Comparison of ENCODE assay signal across 16 cellular contexts in the genomic region with DNA sequence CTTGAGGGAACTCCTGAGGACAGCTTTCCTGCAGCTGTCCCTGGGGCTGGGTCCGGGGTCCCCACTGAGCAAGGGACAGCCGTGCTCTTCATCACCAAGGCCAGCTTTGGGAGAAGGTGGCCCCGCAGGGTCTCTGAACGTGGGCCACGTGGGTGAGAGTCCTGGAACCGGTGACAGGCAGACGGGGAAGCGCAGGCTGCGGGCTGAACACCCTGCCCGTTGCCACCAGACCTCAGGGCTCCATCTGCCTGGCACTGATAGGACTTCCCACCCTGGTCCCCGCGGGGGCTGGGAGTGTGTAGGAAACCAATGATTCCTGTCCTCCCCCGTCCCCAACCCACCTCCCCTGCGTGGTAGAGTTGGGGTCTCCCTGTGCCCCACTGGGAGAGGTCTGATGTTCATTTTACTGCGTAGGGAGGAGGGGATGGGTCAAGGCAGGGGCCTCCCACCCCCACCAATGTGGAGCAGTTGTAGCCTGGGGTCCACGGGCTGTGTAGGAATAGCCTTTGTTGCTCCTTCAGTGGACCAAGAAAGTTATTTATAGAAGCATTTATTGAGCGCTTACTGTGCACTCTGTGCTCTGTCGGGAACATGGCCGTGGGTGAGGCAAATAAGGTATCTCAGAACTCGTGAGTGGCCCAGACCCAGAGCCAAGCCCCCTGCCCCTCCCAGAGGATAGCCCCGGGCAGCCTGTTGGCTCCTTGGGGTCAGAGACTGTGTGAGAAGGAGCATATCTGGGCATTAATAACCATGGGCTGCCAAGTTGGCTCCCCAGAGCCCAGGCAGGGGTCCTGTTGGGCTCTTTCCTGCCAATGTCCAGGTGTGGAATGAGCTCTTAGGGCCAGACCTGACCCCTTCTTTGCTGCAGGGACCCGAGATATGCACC. TPM values are rescaled to one million over a fixed set of nuclear protein-coding genes. Genes with fewer than 3 reads are reported as not detected.
DNase-seq lines count a peak whose midpoint lies in the region; ATAC-seq and TF ChIP-seq lines count a peak whose summit lies in the region.
"Had no signal": no experiment of that assay in that cellular context is flagged by ENCODE, and none has a peak within 500 bp of the region (broad histone marks: within the 10 kb centered on the region; RNA-seq: fewer than 3 reads in every experiment).

No MANE protein-coding gene starts in this region.

- no peak for ATAC-seq in activated naive CD8-positive, alpha-beta T cell treated with anti-CD3 and anti-CD28 coated beads, Interleukin-2, amount 50 U/mL, for 24 hours
- ATAC-seq in natural killer cell treated with Interleukin-12 subunit alpha and Interleukin-12 subunit beta and Interleukin-15 and Interleukin-18, amount 100 ng/mL, for 72 hours: no peak
- ATAC-seq: body of pancreas, WTC11 had no signal

- H3K27ac Mint-ChIP-seq in activated naive CD8-positive, alpha-beta T cell treated with anti-CD3 and anti-CD28 coated beads, Interleukin-2, amount 50 U/mL, for 24 hours: peak overlapping the region; percentile 29
- no peak overlapping the region for H3K27ac Mint-ChIP-seq in activated naive CD8-positive, alpha-beta T cell treated with anti-CD3 and anti-CD28 coated beads for 36 hours
- peak overlapping the region; percentile 62 to 71 for H3K27ac Mint-ChIP-seq in natural killer cell treated with Interleukin-12 subunit alpha and Interleukin-12 subunit beta and Interleukin-15 and Interleukin-18, amount 100 ng/mL, for 72 hours

- DNase-seq in activated naive CD8-positive, alpha-beta T cell treated with anti-CD3 and anti-CD28 coated beads, Interleukin-2, amount 50 U/mL, for 24 hours: no peak
- DNase-seq in activated naive CD8-positive, alpha-beta T cell treated with anti-CD3 and anti-CD28 coated beads for 36 hours: no peak
- DNase-seq in dorsolateral prefrontal cortex: no peak
- no peak for DNase-seq in natural killer cell treated with Interleukin-12 subunit alpha and Interleukin-12 subunit beta and Interleukin-15 and Interleukin-18, amount 100 ng/mL, for 72 hours (ENCODE audit: low spot score)
- no peak for DNase-seq in tibial nerve (ENCODE audit: low spot score in 2 of 2)
- DNase-seq in CD1c-positive myeloid dendritic cell (ENCODE audit: extremely low spot score): no peak
- DNase-seq in GM20000 (ENCODE audit: low spot score): no peak
- no peak for DNase-seq in NCI-H82 (lab: John Stamatoyannopoulos, UW)
- DNase-seq: ACHN; body of pancreas; MV-4-11; NCI-H345; SHP77; stimulated activated CD4-positive, alpha-beta T cell treated with anti-CD3 and anti-CD28 coated beads, Interleukin-2, amount 100 ng/mL, for 24 hours; stimulated activated naive CD4-positive, alpha-beta T cell treated with Interleukin-2 at 50 U/mL for 16 hours had no signal

- WGBS in tibial nerve, 2 donors: 52 to 68% methylated on average over 15 to 21 of the region's 22 CpGs

- H3K4me3 Mint-ChIP-seq in activated naive CD8-positive, alpha-beta T cell treated with anti-CD3 and anti-CD28 coated beads, Interleukin-2, amount 50 U/mL, for 24 hours: no peak overlapping the region
- no peak overlapping the region for H3K4me3 Mint-ChIP-seq in activated naive CD8-positive, alpha-beta T cell treated with anti-CD3 and anti-CD28 coated beads for 36 hours
- H3K4me3 Mint-ChIP-seq in natural killer cell treated with Interleukin-12 subunit alpha and Interleukin-12 subunit beta and Interleukin-15 and Interleukin-18, amount 100 ng/mL, for 72 hours: peak overlapping the region; percentile 86

- H3K9me3 Mint-ChIP-seq in activated naive CD8-positive, alpha-beta T cell treated with anti-CD3 and anti-CD28 coated beads, Interleukin-2, amount 50 U/mL, for 24 hours: no peaks in the 10 kb centered on the region
- no peaks in the 10 kb centered on the region for H3K9me3 Mint-ChIP-seq in activated naive CD8-positive, alpha-beta T cell treated with anti-CD3 and anti-CD28 coated beads for 36 hours
- H3K9me3 Mint-ChIP-seq in natural killer cell treated with Interleukin-12 subunit alpha and Interleukin-12 subunit beta and Interleukin-15 and Interleukin-18, amount 100 ng/mL, for 72 hours: no peaks in the 10 kb centered on the region
- H3K9me3 Mint-ChIP-seq: WTC11 had no signal

- no peaks in the 10 kb centered on the region for H3K27me3 ChIP-seq in dorsolateral prefrontal cortex
- H3K27me3 ChIP-seq in tibial nerve: peaks cover 0 to 12% of the 10 kb centered on the region in 2 donors
- H3K27me3 ChIP-seq: body of pancreas had no signal

- peak overlapping the region; percentile 30 to 77 (median 59) for H3K4me3 ChIP-seq in dorsolateral prefrontal cortex
- peak overlapping the region; percentile 15 to 43 (median 32) for H3K4me3 ChIP-seq in tibial nerve
- H3K4me3 ChIP-seq: body of pancreas had no signal

- H3K36me3 Mint-ChIP-seq in activated naive CD8-positive, alpha-beta T cell treated with anti-CD3 and anti-CD28 coated beads, Interleukin-2, amount 50 U/mL, for 24 hours (ENCODE audit: low read depth): no peaks in the 10 kb centered on the region
- H3K36me3 Mint-ChIP-seq in activated naive CD8-positive, alpha-beta T cell treated with anti-CD3 and anti-CD28 coated beads for 36 hours: no peaks in the 10 kb centered on the region
- no peaks in the 10 kb centered on the region for H3K36me3 Mint-ChIP-seq in natural killer cell treated with Interleukin-12 subunit alpha and Interleukin-12 subunit beta and Interleukin-15 and Interleukin-18, amount 100 ng/mL, for 72 hours
- H3K36me3 Mint-ChIP-seq: WTC11 had no signal

- H3K4me1 ChIP-seq in tibial nerve: peaks cover 0 to 70% (median 32%) of the 10 kb centered on the region in 4 donors

- H3K4me1 Mint-ChIP-seq in activated naive CD8-positive, alpha-beta T cell treated with anti-CD3 and anti-CD28 coated beads, Interleukin-2, amount 50 U/mL, for 24 hours: peaks cover 13% of the 10 kb centered on the region
- H3K4me1 Mint-ChIP-seq in activated naive CD8-positive, alpha-beta T cell treated with anti-CD3 and anti-CD28 coated beads for 36 hours: peaks cover 9% of the 10 kb centered on the region
- H3K4me1 Mint-ChIP-seq in natural killer cell treated with Interleukin-12 subunit alpha and Interleukin-12 subunit beta and Interleukin-15 and Interleukin-18, amount 100 ng/mL, for 72 hours (ENCODE audit: low read depth in 2 of 2): peaks cover 28 to 31% of the 10 kb centered on the region in 2 donors

- H3K36me3 ChIP-seq in tibial nerve: no peaks in the 10 kb centered on the region

- peak overlapping the region; percentile 39 to 96 (median 90) for H3K27ac ChIP-seq in dorsolateral prefrontal cortex
- H3K27ac ChIP-seq in tibial nerve: peak overlapping the region in 3 of 4 donors; percentile 62 to 95 (median 86)

- no peaks in the 10 kb centered on the region for H3K9me3 ChIP-seq in tibial nerve
- H3K9me3 ChIP-seq: body of pancreas had no signal

- TF ChIP-seq CTCF in dorsolateral prefrontal cortex (IDR thresholded peaks at IDR 0.05 in 54 of 56, conservative IDR thresholded peaks at IDR 0.05 in 2 of 56; ENCODE audit: low read depth in 1 of 56, partially characterized antibody in 56 of 56) (no peak), tibial nerve (IDR thresholded peaks at IDR 0.05) (no peak), GM20000 (IDR thresholded peaks at IDR 0.05; ENCODE audit: extremely low read depth, missing control alignments) (no peak)

- H3K27me3 Mint-ChIP-seq in activated naive CD8-positive, alpha-beta T cell treated with anti-CD3 and anti-CD28 coated beads, Interleukin-2, amount 50 U/mL, for 24 hours: peaks cover 13% of the 10 kb centered on the region
- H3K27me3 Mint-ChIP-seq in activated naive CD8-positive, alpha-beta T cell treated with anti-CD3 and anti-CD28 coated beads for 36 hours: peaks cover 23% of the 10 kb centered on the region
- H3K27me3 Mint-ChIP-seq in natural killer cell treated with Interleukin-12 subunit alpha and Interleukin-12 subunit beta and Interleukin-15 and Interleukin-18, amount 100 ng/mL, for 72 hours: peaks cover 5 to 8% of the 10 kb centered on the region in 2 donors

- intact Hi-C loops in dorsolateral prefrontal cortex (cut with DNase I): no loop called here

- TF ChIP-seq EP300 in tibial nerve (IDR thresholded peaks at IDR 0.05): no peak

- TF ChIP-seq POLR2A in tibial nerve (IDR thresholded peaks at IDR 0.05): no peak

RNA-seq across cellular contexts. Expression of a gene that starts 1.3 kb away (rescaled TPM):
- total RNA-seq in activated naive CD8-positive, alpha-beta T cell treated with anti-CD3 and anti-CD28 coated beads for 36 hours: 1 to 10 TPM; 2.8 to 3.0 TPM
- total RNA-seq in dorsolateral prefrontal cortex (100 to 1,000 TPM in 117 of 120 experiments, 10 to 100 TPM in 3; 82.9 to 344 (median 153) TPM), tibial nerve (10 to 100 TPM in 3 of 4 donors, 1 to 10 TPM in 1; 9.0 to 59.4 (median 41.8) TPM)
- 10 to 100 TPM in 1 of 2 donors, 1 to 10 TPM in 1; 4.8 to 13.7 TPM for total RNA-seq in natural killer cell treated with Interleukin-12 subunit alpha and Interleukin-12 subunit beta and Interleukin-15 and Interleukin-18, amount 100 ng/mL, for 72 hours

RNA-seq across cellular contexts. Expression of a gene that starts 38.3 kb away (rescaled TPM):
- total RNA-seq in activated naive CD8-positive, alpha-beta T cell treated with anti-CD3 and anti-CD28 coated beads for 36 hours: not detected
- total RNA-seq in dorsolateral prefrontal cortex (1 to 10 TPM in 31 of 120 experiments, under 1 TPM in 54, not detected in 35; 0.11 to 5.1 (median 0.77) TPM), tibial nerve (1 to 10 TPM in 1 of 4 donors, under 1 TPM in 2, not detected in 1; 0.21 to 1.8 (median 0.90) TPM)
- 10 to 100 TPM; 25.4 to 28.9 TPM for total RNA-seq in natural killer cell treated with Interleukin-12 subunit alpha and Interleukin-12 subunit beta and Interleukin-15 and Interleukin-18, amount 100 ng/mL, for 72 hours

Comparison
In these comparisons a context has a peak if more than half of its experiments do, and no peak if none do; other contexts are left out.
1. RNA of a gene that starts 38.3 kb away (total RNA-seq): 25.4 to 28.9 TPM in natural killer cell treated with Interleukin-12 subunit alpha and Interleukin-12 subunit beta and Interleukin-15 and Interleukin-18, amount 100 ng/mL, for 72 hours; 0.21 to 1.8 TPM in tibial nerve, 0.11 to 5.1 TPM in dorsolateral prefrontal cortex and not detected in activated naive CD8-positive, alpha-beta T cell treated with anti-CD3 and anti-CD28 coated beads for 36 hours; every median in the first group is over 4 times any median in the second.